ENCODE assay signal across 11 cellular contexts in the genomic region with DNA sequence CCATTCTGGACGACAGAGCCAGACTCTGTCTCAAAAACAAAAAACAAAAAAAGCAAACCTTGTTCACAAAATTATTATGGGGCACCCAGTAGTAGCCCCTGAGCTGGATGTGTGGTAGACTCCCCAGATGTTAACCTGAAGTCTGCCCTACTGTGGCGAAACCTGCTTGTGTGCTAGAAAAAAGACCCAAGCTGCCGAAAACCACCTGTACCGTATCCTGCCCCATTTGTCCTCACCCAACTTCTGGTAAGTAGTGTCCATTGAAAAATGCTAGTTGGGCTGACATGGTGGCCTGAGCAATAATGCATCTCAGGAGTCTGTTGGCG. TPM values are rescaled to one million over a fixed set of nuclear protein-coding genes. Genes with fewer than 3 reads are reported as not detected.
A peak's percentile ranks its signal among the peaks of the same experiment; 100 is the strongest.
DNase-seq lines count a peak whose midpoint lies in the region; ATAC-seq, FAIRE-seq and TF ChIP-seq lines count a peak whose summit lies in the region.
"Had no signal": no experiment of that assay in that cellular context is flagged by ENCODE, and none has a peak within 500 bp of the region (broad histone marks: within the 10 kb centered on the region; RNA-seq: fewer than 3 reads in every experiment).

No MANE protein-coding gene starts in this region.

- POLR2A ChIA-PET in PC-3 (lab: Charles Lee; ENCODE audit: unreplicated experiment) = no interaction called here

- peaks cover 0 to 49% (median 0%) of the 10 kb centered on the region in 11 experiments; a peak in 7 of 22 replicates for H4K20me1 ChIP-seq in BLaER1 treated with 17β-estradiol and CSF1 and Interleukin-3, amounts not matched to agents 10 nM and 100 nM
- H4K20me1 ChIP-seq in PC-3 (ENCODE audit: low read length) = no peaks in the 10 kb centered on the region

- H3K4me3 Mint-ChIP-seq in activated naive CD8-positive, alpha-beta T cell = peak overlapping the region; percentile 83

- 66 to 77% (median 70%) methylated on average over 5 of the region's 5 CpGs for WGBS in small intestine, 3 donors

- H3K27me3 ChIP-seq in BLaER1 treated with 17β-estradiol and CSF1 and Interleukin-3, amounts not matched to agents 10 nM and 100 nM = peaks cover 0 to 30% (median 4%) of the 10 kb centered on the region in 11 experiments; a peak in 11 of 22 replicates
- H3K27me3 ChIP-seq in small intestine (ENCODE audit: control insufficient read depth in 2 of 2, insufficient read depth in 2 of 2, low read length in 2 of 2) = no peaks in the 10 kb centered on the region
- H3K27me3 ChIP-seq in PC-3 (ENCODE audit: low read length) = no peaks in the 10 kb centered on the region
- H3K27me3 ChIP-seq: cardiac muscle cell had no signal

- CTCF ChIA-PET in PC-3 (lab: Charles Lee) = no interaction called here

- DNase-seq in kidney glomerular epithelial cell (lab: John Stamatoyannopoulos, UW) (no peak), small intestine (no peak), SIG-M5 (lab: John Stamatoyannopoulos, UW) (no peak), PC-3 (no peak)
- DNase-seq: NCI-H1436 treated with DMSO at 0.1 percent for 48 hours had no signal

- peak overlapping the region; percentile 93 for H3K27ac Mint-ChIP-seq in activated naive CD8-positive, alpha-beta T cell

- H3K9me3 ChIP-seq in BLaER1 treated with 17β-estradiol and CSF1 and Interleukin-3, amounts not matched to agents 10 nM and 100 nM (replicated peaks in 1 of 11) = peaks cover 0 to 8% (median 7%) of the 10 kb centered on the region in 11 experiments; a peak in 13 of 22 replicates
- H3K9me3 ChIP-seq in small intestine (ENCODE audit: control insufficient read depth, low read depth) (no peaks in the 10 kb centered on the region), PC-3 (ENCODE audit: low read length) (no peaks in the 10 kb centered on the region)

- H3K9me3 Mint-ChIP-seq in activated naive CD8-positive, alpha-beta T cell (ENCODE audit: low read depth) = no peaks in the 10 kb centered on the region

- peak; percentile 27 for ATAC-seq in GM19463 (IDR thresholded peaks at IDR 0.05; ENCODE audit: unreplicated experiment)
- peak; percentile 18 for ATAC-seq in HG03135 (IDR thresholded peaks at IDR 0.05; ENCODE audit: unreplicated experiment)
- no peak for ATAC-seq in PC-3
- ATAC-seq: sciatic nerve had no signal

- H3K36me3 Mint-ChIP-seq in activated naive CD8-positive, alpha-beta T cell = peaks cover 5% of the 10 kb centered on the region

- FAIRE-seq in small intestine (lab: Jason Lieb, UNC) = no peak

- intact Hi-C loops in PC-3 (cut with micrococcal nuclease) = no loop called here

- H3K27ac ChIP-seq in BLaER1 treated with 17β-estradiol and CSF1 and Interleukin-3, amounts not matched to agents 10 nM and 100 nM = peak overlapping the region; percentile 32 to 79 (median 58); a peak in 20 of 22 replicates
- H3K27ac ChIP-seq in small intestine (ENCODE audit: low read depth in 1 of 2, low read length in 1 of 2) (peak overlapping the region in 1 of 2 donors; percentile 36), PC-3 (ENCODE audit: low read length) (no peak overlapping the region)
- H3K27ac ChIP-seq: cardiac muscle cell had no signal

- peaks cover 0 to 26% (median 12%) of the 10 kb centered on the region in 11 experiments; a peak in 13 of 22 replicates for H3K36me3 ChIP-seq in BLaER1 treated with 17β-estradiol and CSF1 and Interleukin-3, amounts not matched to agents 10 nM and 100 nM
- H3K36me3 ChIP-seq in small intestine (ENCODE audit: control insufficient read depth in 2 of 2, insufficient read depth in 2 of 2, low read length in 2 of 2) = peaks cover 0 to 4% of the 10 kb centered on the region in 2 donors
- peaks cover 5% of the 10 kb centered on the region for H3K36me3 ChIP-seq in PC-3 (ENCODE audit: low read depth, low read length)
- H3K36me3 ChIP-seq: cardiac muscle cell had no signal

- H3F3A ChIP-seq in PC-3 (ENCODE audit: low read length, unreplicated experiment) = no peaks in the 10 kb centered on the region

- peak overlapping the region; percentile 74 to 92 (median 90) for H3K4me2 ChIP-seq in BLaER1 treated with 17β-estradiol and CSF1 and Interleukin-3, amounts not matched to agents 10 nM and 100 nM
- H3K4me2 ChIP-seq in PC-3 (ENCODE audit: low read length) = no peak overlapping the region

- H3K9ac ChIP-seq in BLaER1 treated with 17β-estradiol and CSF1 and Interleukin-3, amounts not matched to agents 10 nM and 100 nM = peak overlapping the region; percentile 20 to 69 (median 56); a peak in 19 of 22 replicates
- H3K9ac ChIP-seq in PC-3 (ENCODE audit: low read length) = no peak overlapping the region

- no peaks in the 10 kb centered on the region for H3K9me2 ChIP-seq in PC-3 (replicated peaks; ENCODE audit: low read length)

- no TSS peak for BruUV-seq in PC-3 (replicated peaks; lab: Mats Ljungman, UMichigan)

- peak overlapping the region in 1 of 10 experiments; percentile 2; a peak in 1 of 20 replicates for H3K4me3 ChIP-seq in BLaER1 treated with 17β-estradiol and CSF1 and Interleukin-3, amounts not matched to agents 10 nM and 100 nM
- H3K4me3 ChIP-seq in small intestine (ENCODE audit: low read depth in 1 of 2, low read length in 2 of 2) = no peak overlapping the region
- H3K4me3 ChIP-seq in PC-3 (ENCODE audit: low read length) = no peak overlapping the region
- H3K4me3 ChIP-seq: cardiac muscle cell had no signal

- H3K79me2 ChIP-seq in PC-3 (ENCODE audit: low read length) = 0 out of 2 replicates have a peak, but pooled peaks cover 18% of the 10 kb centered on the region

- H3K4me1 Mint-ChIP-seq in activated naive CD8-positive, alpha-beta T cell (ENCODE audit: low read depth) = peaks cover 58% of the 10 kb centered on the region

- no peak overlapping the region for H2AFZ ChIP-seq in PC-3 (ENCODE audit: low read length)

- H3K4me1 ChIP-seq in BLaER1 treated with 17β-estradiol and CSF1 and Interleukin-3, amounts not matched to agents 10 nM and 100 nM = peaks cover 68 to 86% (median 78%) of the 10 kb centered on the region in 10 experiments
- H3K4me1 ChIP-seq in small intestine (ENCODE audit: control insufficient read depth in 2 of 2, insufficient read depth in 1 of 2, low read depth in 1 of 2, low read length in 1 of 2) (peaks cover 0 to 2% of the 10 kb centered on the region in 2 donors), PC-3 (ENCODE audit: insufficient read depth, low read length) (peaks cover 53% of the 10 kb centered on the region)

- no peaks in the 10 kb centered on the region for H3K27me3 Mint-ChIP-seq in activated naive CD8-positive, alpha-beta T cell

- TF ChIP-seq CTCF in PC-3 (conservative IDR thresholded peaks at IDR 0.05; ENCODE audit: low read depth, low read length) = no peak

RNA-seq across cellular contexts. Expression of a gene that starts 9.1 kb away (rescaled TPM):
- 10 to 100 TPM in 1 of 3 donors, 1 to 10 TPM in 2; 1.4 to 14.3 (median 2.9) TPM for polyA plus RNA-seq in small intestine
- 10.2 and 10.9 TPM in 2 replicates for total RNA-seq in PC-3 (2014; rRNA removed)
